8 cellular contexts compared by ENCODE assay signal in genomic region chr19:4083677-4084546, GRCh38. TPM values are rescaled to one million over a fixed set of nuclear protein-coding genes. Genes with fewer than 3 reads are reported as not detected.
DNase-seq lines count a peak whose midpoint lies in the region; ATAC-seq lines count a peak whose summit lies in the region.

No MANE protein-coding gene starts in this region.

- peak overlapping the region; percentile 52 for H3K4me3 Mint-ChIP-seq in activated T-helper 17 cell treated with anti-CD3 and anti-CD28 coated beads, Interleukin-2, amount 50 U/mL, for 72 hours

- peak overlapping the region; percentile 26 to 37 for H3K4me3 ChIP-seq in mucosa of rectum (ENCODE audit: low read length in 2 of 2)

- H3K9me3 ChIP-seq in mucosa of rectum (ENCODE audit: control insufficient read depth in 2 of 2, low read length in 2 of 2) = no peaks in the 10 kb centered on the region

- peaks cover 23 to 32% of the 10 kb centered on the region in 2 donors for H3K4me1 ChIP-seq in mucosa of rectum (ENCODE audit: control insufficient read depth in 2 of 2, insufficient read depth in 2 of 2, low read length in 2 of 2)

- peak; percentile 45 for DNase-seq in stimulated activated CD4-positive, alpha-beta T cell treated with anti-CD3 and anti-CD28 coated beads, Interleukin-15, amount 100 ng/mL, for 24 hours
- DNase-seq in stimulated activated CD4-positive, alpha-beta T cell treated with anti-CD3 and anti-CD28 coated beads, Interleukin-4, amount 100 ng/mL, for 1 hour = no peak
- no peak for DNase-seq in AG08396 (ENCODE audit: low spot score)
- DNase-seq in NK-92 (lab: John Stamatoyannopoulos, UW; ENCODE audit: unreplicated experiment) = no peak
- DNase-seq in epidermal melanocyte (ENCODE audit: insufficient read length, low spot score) = no peak
- no peak for DNase-seq in DMS 273 treated with DMSO at 0.1 percent for 48 hours (lab: John Stamatoyannopoulos, UW)

- H3K36me3 Mint-ChIP-seq in activated T-helper 17 cell treated with anti-CD3 and anti-CD28 coated beads, Interleukin-2, amount 50 U/mL, for 72 hours (ENCODE audit: low read depth) = peaks cover 5% of the 10 kb centered on the region

- no peaks in the 10 kb centered on the region for H3K27me3 Mint-ChIP-seq in activated T-helper 17 cell treated with anti-CD3 and anti-CD28 coated beads, Interleukin-2, amount 50 U/mL, for 72 hours

- peak overlapping the region; percentile 68 to 74 for H3K9ac ChIP-seq in mucosa of rectum (ENCODE audit: low read depth in 1 of 2, low read length in 2 of 2)

- H3K27me3 ChIP-seq in mucosa of rectum (ENCODE audit: control insufficient read depth in 2 of 2, insufficient read depth in 2 of 2, low read length in 2 of 2) = no peaks in the 10 kb centered on the region

- no peaks in the 10 kb centered on the region for H3K36me3 ChIP-seq in mucosa of rectum (ENCODE audit: control insufficient read depth in 2 of 2, insufficient read depth in 2 of 2, low read length in 2 of 2)

- no peaks in the 10 kb centered on the region for H3K4me1 Mint-ChIP-seq in activated T-helper 17 cell treated with anti-CD3 and anti-CD28 coated beads, Interleukin-2, amount 50 U/mL, for 72 hours

- ATAC-seq in activated T-helper 17 cell treated with anti-CD3 and anti-CD28 coated beads, Interleukin-2, amount 50 U/mL, for 72 hours (replicated peaks) = peak; percentile 57

- H3K27ac Mint-ChIP-seq in activated T-helper 17 cell treated with anti-CD3 and anti-CD28 coated beads, Interleukin-2, amount 50 U/mL, for 72 hours = peak overlapping the region; percentile 58

- H3K9me3 Mint-ChIP-seq in activated T-helper 17 cell treated with anti-CD3 and anti-CD28 coated beads, Interleukin-2, amount 50 U/mL, for 72 hours = no peaks in the 10 kb centered on the region

- peak overlapping the region; percentile 77 to 78 for H3K27ac ChIP-seq in mucosa of rectum (ENCODE audit: low read depth in 2 of 2, low read length in 2 of 2)

RNA-seq across cellular contexts. Expression of gene ZBTB7A, which starts 17.2 kb away (rescaled TPM):
- total RNA-seq in activated T-helper 17 cell treated with anti-CD3 and anti-CD28 coated beads, Interleukin-2, amount 50 U/mL, for 72 hours = 10 to 100 TPM; 38.5 to 41.3 TPM

RNA-seq across cellular contexts. Expression of gene MAP2K2, which starts 40.0 kb away (rescaled TPM):
- 100 to 1,000 TPM; 143 to 155 TPM for total RNA-seq in activated T-helper 17 cell treated with anti-CD3 and anti-CD28 coated beads, Interleukin-2, amount 50 U/mL, for 72 hours
